ENCODE assay signal across 15 cellular contexts in genomic region chr7:111101856-111102646, GRCh38.
"Had no signal": no experiment of that assay in that cellular context is flagged by ENCODE, and none has a peak within 500 bp of the region (broad histone marks: within the 10 kb centered on the region; RNA-seq: fewer than 3 reads in every experiment).

No MANE protein-coding gene starts in this region.

- H3K9me3 Mint-ChIP-seq: naive B cell; stimulated activated naive B cell treated with anti-CD40 and anti-IgM and Interleukin-4, amounts not matched to agents 10 μg/mL and 1 μg/mL and 100 μg/mL, for 72 hours had no signal

- H3K36me3 ChIP-seq: breast epithelium, left lung, tibial nerve, uterus had no signal

- H3K27ac ChIP-seq: breast epithelium, left lung, tibial nerve, uterus had no signal

- H3K4me3 Mint-ChIP-seq: naive B cell; stimulated activated naive B cell treated with anti-CD40 and anti-IgM and Interleukin-4, amounts not matched to agents 10 μg/mL and 1 μg/mL and 100 μg/mL, for 72 hours had no signal

- H3K36me3 Mint-ChIP-seq: naive B cell; stimulated activated naive B cell treated with anti-CD40 and anti-IgM and Interleukin-4, amounts not matched to agents 10 μg/mL and 1 μg/mL and 100 μg/mL, for 72 hours had no signal

- H3K27ac Mint-ChIP-seq: stimulated activated naive B cell treated with anti-CD40 and anti-IgM and Interleukin-4, amounts not matched to agents 10 μg/mL and 1 μg/mL and 100 μg/mL, for 72 hours had no signal

- H3K27me3 Mint-ChIP-seq: naive B cell; stimulated activated naive B cell treated with anti-CD40 and anti-IgM and Interleukin-4, amounts not matched to agents 10 μg/mL and 1 μg/mL and 100 μg/mL, for 72 hours had no signal

- FAIRE-seq: kidney had no signal

- ATAC-seq: left lung; stimulated activated naive B cell treated with anti-CD40 and anti-IgM and Interleukin-4, amounts not matched to agents 10 μg/mL and 1 μg/mL and 100 μg/mL, for 72 hours had no signal

- DNase-seq: activated CD4-positive, CD25-positive, alpha-beta regulatory T cell treated with anti-CD3 and anti-CD28 coated beads, Interleukin-2, amount 50 U/mL, for 72 hours; aorta; cerebellar nuclear complex; effector CD8-positive, alpha-beta T cell; foreskin fibroblast; hippocampal formation; kidney; left lung; naive B cell; retina; stimulated activated naive B cell treated with anti-CD40 and anti-IgM and Interleukin-4, amounts not matched to agents 10 μg/mL and 1 μg/mL and 100 μg/mL, for 72 hours; substantia nigra; uterus had no signal

- H3K4me3 ChIP-seq: breast epithelium, left lung, tibial nerve, uterus had no signal

- H3K4me1 ChIP-seq: breast epithelium, left lung, uterus had no signal

- H3K27me3 ChIP-seq: breast epithelium, left lung, tibial nerve, uterus had no signal

- H3K9me3 ChIP-seq: breast epithelium, left lung, tibial nerve, uterus had no signal
